ENCODE assay signal across 1 cellular context in genomic region chr14:90851327-90852036, GRCh38.
TF ChIP-seq lines count a peak whose summit lies in the region.

No MANE protein-coding gene starts in this region.

TF ChIP-seq in HepG2, 621 proteins besides CTCF, POLR2A, EP300 and RAD21 (continued from another document):
- no peak for TF ChIP-seq FOXP4 (CRISPR knock-in tag; IDR thresholded peaks at IDR 0.05)
- TF ChIP-seq HNF4A (CRISPR knock-in tag; IDR thresholded peaks at IDR 0.05), result peak; percentile 67
- TF ChIP-seq RFXAP (CRISPR knock-in tag; IDR thresholded peaks at IDR 0.05; ENCODE audit: borderline replicate concordance), result no peak
- no peak for TF ChIP-seq MED1 (CRISPR knock-in tag; IDR thresholded peaks at IDR 0.05)
- no peak for TF ChIP-seq ZNF550 (CRISPR knock-in tag; IDR thresholded peaks at IDR 0.05; ENCODE audit: borderline replicate concordance)
- peak; percentile 73 for TF ChIP-seq ZNF629 (CRISPR knock-in tag; conservative IDR thresholded peaks at IDR 0.05)
- TF ChIP-seq ZNF569 (CRISPR knock-in tag; IDR thresholded peaks at IDR 0.05; ENCODE audit: borderline replicate concordance), result no peak
- peak; percentile 48; the same call in 1 of the 2 replicates for TF ChIP-seq PBX2 (CRISPR knock-in tag; IDR thresholded peaks at IDR 0.05)
- TF ChIP-seq NR2F6 (IDR thresholded peaks at IDR 0.05), result no peak
- no peak for TF ChIP-seq NR2F6 (CRISPR knock-in tag; IDR thresholded peaks at IDR 0.05)
- peak; percentile 45; the same call in 1 of the 2 replicates for TF ChIP-seq HMG20A (CRISPR knock-in tag; IDR thresholded peaks at IDR 0.05; ENCODE audit: borderline replicate concordance)
- no peak for TF ChIP-seq SPEN (CRISPR knock-in tag; IDR thresholded peaks at IDR 0.05; ENCODE audit: low read depth)
- 0 out of 2 replicates have a peak, but pooled peaks have one; percentile 45 for TF ChIP-seq ZMYM3 (CRISPR knock-in tag; IDR thresholded peaks at IDR 0.05)
- no peak for TF ChIP-seq ZNF556 (CRISPR knock-in tag; IDR thresholded peaks at IDR 0.05; ENCODE audit: borderline replicate concordance)
- TF ChIP-seq AHDC1 (CRISPR knock-in tag; IDR thresholded peaks at IDR 0.05; ENCODE audit: borderline replicate concordance), result peak; percentile 27; the same call in 1 of the 2 replicates
